In genomic region chr3:151403246-151403645, GRCh38 we compare ENCODE assay signal across 23 cellular contexts. TPM values are rescaled to one million over a fixed set of nuclear protein-coding genes. Genes with fewer than 3 reads are reported as not detected.
A peak's percentile ranks its signal among the peaks of the same experiment; 100 is the strongest.
DNase-seq lines count a peak whose midpoint lies in the region; ATAC-seq, FAIRE-seq and TF ChIP-seq lines count a peak whose summit lies in the region.
"Had no signal": no experiment of that assay in that cellular context is flagged by ENCODE, and none has a peak within 500 bp of the region (broad histone marks: within the 10 kb centered on the region; RNA-seq: fewer than 3 reads in every experiment).

No MANE protein-coding gene starts in this region.

- H3K4me3 ChIP-seq in AG04450 (ENCODE audit: low read depth, low read length) (no peak overlapping the region), astrocyte of the spinal cord (ENCODE audit: low read depth, low read length) (no peak overlapping the region), sigmoid colon (no peak overlapping the region)
- H3K4me3 ChIP-seq: A549, MG63, mucosa of descending colon, pancreas, SJCRH30 had no signal

- WGBS in sigmoid colon, 2 donors = 92 to 95% methylated on average over 2 of the region's 2 CpGs

- no peak overlapping the region for H3K27ac ChIP-seq in AG04450 (ENCODE audit: low read depth, low read length)
- no peak overlapping the region for H3K27ac ChIP-seq in sigmoid colon
- H3K27ac ChIP-seq: A549, pancreas, SJCRH30 had no signal

- ATAC-seq in HG03280 (IDR thresholded peaks at IDR 0.05; ENCODE audit: unreplicated experiment) = no peak
- ATAC-seq in GM18858 (IDR thresholded peaks at IDR 0.05; ENCODE audit: unreplicated experiment) = no peak
- ATAC-seq: A549; esophagus mucosa; left colon; mucosa of descending colon; pancreas; stimulated activated naive CD8-positive, alpha-beta T cell treated with anti-CD3 and anti-CD28 coated beads, Interleukin-15, Interleukin-2, amounts not matched to agents 100 U/mL and 50 U/mL, for 24 hours had no signal

- H3K9me3 ChIP-seq in AG04450 (ENCODE audit: control insufficient read depth, insufficient read depth, low read length) (no peaks in the 10 kb centered on the region), sigmoid colon (no peaks in the 10 kb centered on the region)
- H3K9me3 ChIP-seq: A549, MG63, mucosa of descending colon, pancreas, SJCRH30 had no signal

- in situ Hi-C loops in astrocyte of the spinal cord (cut with HindIII; ENCODE audit: low sequenced_read_pairs) = no loop called here

- H3K36me3 ChIP-seq in sigmoid colon = no peaks in the 10 kb centered on the region
- H3K36me3 ChIP-seq: MG63, pancreas, SJCRH30 had no signal

- TF ChIP-seq POLR2A in H54 (IDR thresholded peaks at IDR 0.05; ENCODE audit: low read depth, low read length) (no peak), sigmoid colon (IDR thresholded peaks at IDR 0.05) (no peak)

- DNase-seq in AG04450 (ENCODE audit: low read depth, low spot score) = peak; percentile 16
- DNase-seq in H54 (ENCODE audit: insufficient read length, low spot score) = no peak
- peak; percentile 43 for DNase-seq in astrocyte of the spinal cord (ENCODE audit: low read depth, low spot score)
- DNase-seq in iris pigment epithelial cell (ENCODE audit: low read depth) = peak; percentile 53
- no peak for DNase-seq in OCI-M2 (lab: John Stamatoyannopoulos, UW; ENCODE audit: unreplicated experiment)
- DNase-seq in sigmoid colon = no peak
- DNase-seq: activated CD4-positive, alpha-beta T cell treated with anti-CD3 and anti-CD28 coated beads for 4 hours; activated CD8-positive, alpha-beta memory T cell treated with anti-CD3 and anti-CD28 coated beads, Interleukin-2, amount 50 U/mL, for 4 hours; activated gamma-delta T cell treated with Interleukin-2 at 50 U/mL for 16 hours; dermis blood vessel endothelial cell; left colon; MG63; mucosa of descending colon; NCI-H187; pancreas; SJCRH30; stimulated activated naive CD8-positive, alpha-beta T cell treated with anti-CD3 and anti-CD28 coated beads, Interleukin-15, Interleukin-2, amounts not matched to agents 100 U/mL and 50 U/mL, for 24 hours had no signal

- H3K27me3 ChIP-seq in AG04450 (ENCODE audit: control insufficient read depth, insufficient read depth, low read length) (no peaks in the 10 kb centered on the region), sigmoid colon (no peaks in the 10 kb centered on the region)
- H3K27me3 ChIP-seq: MG63, pancreas, SJCRH30 had no signal

- peaks cover 0 to 3% (median 0%) of the 10 kb centered on the region in 4 donors for H3K4me1 ChIP-seq in sigmoid colon
- H3K4me1 ChIP-seq: A549, pancreas, SJCRH30 had no signal

- POLR2A ChIA-PET in AG04450 (lab: Yijun Ruan, JAX) = no interaction called here

- peak; percentile 36 for FAIRE-seq in H54 (lab: Jason Lieb, UNC)
- FAIRE-seq: H1 had no signal

- no peak for TF ChIP-seq EP300 in sigmoid colon (IDR thresholded peaks at IDR 0.05)

- CTCF ChIA-PET in AG04450 (lab: Charles Lee) = interaction anchor here (1.2 kb wide), 1 partner anchor 175 kb away, joined by 3 read pairs; no protein-coding TSS in a partner anchor

- TF ChIP-seq CTCF in AG04450 (IDR thresholded peaks at IDR 0.05; ENCODE audit: low read depth, low read length) (no peak), astrocyte of the spinal cord (IDR thresholded peaks at IDR 0.05; ENCODE audit: low read depth, low read length) (no peak), sigmoid colon (IDR thresholded peaks at IDR 0.05) (no peak)

- intact Hi-C loops in sigmoid colon (cut with DNase I) = no loop called here

RNA-seq across cellular contexts. Expression of gene P2RY12, which starts 18.7 kb away (rescaled TPM):
- polyA plus RNA-seq in AG04450 (2011; rRNA removed) = not detected in 2 replicates
- not detected in 2 replicates for polyA minus RNA-seq in AG04450 (2011; rRNA and poly(A)+ RNA removed)
- total RNA-seq in sigmoid colon = 1 to 10 TPM; 1.7 to 9.3 (median 4.6) TPM
- polyA plus RNA-seq in sigmoid colon = 1 to 10 TPM in 2 of 3 donors, under 1 TPM in 1; 0.60 to 2.1 (median 1.5) TPM
- total RNA-seq: dermis blood vessel endothelial cell, esophagus mucosa, H1, NCI-H460, SJCRH30 had no signal
- polyA plus RNA-seq: A549, H1 had no signal

RNA-seq across cellular contexts. Expression of gene IGSF10, which starts 57.6 kb away (rescaled TPM):
- polyA plus RNA-seq in AG04450 (2011; rRNA removed) (0.02 TPM in 2 replicates), sigmoid colon (under 1 TPM; 0.46 to 0.70 (median 0.60) TPM)
- polyA minus RNA-seq in AG04450 (2011; rRNA and poly(A)+ RNA removed) = 0.04 TPM in 1 of 2 replicates, not detected in the other
- 1 to 10 TPM in 3 of 4 donors, under 1 TPM in 1; 0.41 to 7.2 (median 1.7) TPM for total RNA-seq in sigmoid colon
- total RNA-seq: SJCRH30 had no signal

Comparison
In these comparisons a context has a peak if more than half of its experiments do, and no peak if none do; other contexts are left out.
1. DNase-seq: peak in AG04450 (single experiment), astrocyte of the spinal cord (single experiment) and iris pigment epithelial cell (single experiment); none in H54 (single experiment), OCI-M2 (single experiment) and sigmoid colon (single experiment).